In the genomic region with DNA sequence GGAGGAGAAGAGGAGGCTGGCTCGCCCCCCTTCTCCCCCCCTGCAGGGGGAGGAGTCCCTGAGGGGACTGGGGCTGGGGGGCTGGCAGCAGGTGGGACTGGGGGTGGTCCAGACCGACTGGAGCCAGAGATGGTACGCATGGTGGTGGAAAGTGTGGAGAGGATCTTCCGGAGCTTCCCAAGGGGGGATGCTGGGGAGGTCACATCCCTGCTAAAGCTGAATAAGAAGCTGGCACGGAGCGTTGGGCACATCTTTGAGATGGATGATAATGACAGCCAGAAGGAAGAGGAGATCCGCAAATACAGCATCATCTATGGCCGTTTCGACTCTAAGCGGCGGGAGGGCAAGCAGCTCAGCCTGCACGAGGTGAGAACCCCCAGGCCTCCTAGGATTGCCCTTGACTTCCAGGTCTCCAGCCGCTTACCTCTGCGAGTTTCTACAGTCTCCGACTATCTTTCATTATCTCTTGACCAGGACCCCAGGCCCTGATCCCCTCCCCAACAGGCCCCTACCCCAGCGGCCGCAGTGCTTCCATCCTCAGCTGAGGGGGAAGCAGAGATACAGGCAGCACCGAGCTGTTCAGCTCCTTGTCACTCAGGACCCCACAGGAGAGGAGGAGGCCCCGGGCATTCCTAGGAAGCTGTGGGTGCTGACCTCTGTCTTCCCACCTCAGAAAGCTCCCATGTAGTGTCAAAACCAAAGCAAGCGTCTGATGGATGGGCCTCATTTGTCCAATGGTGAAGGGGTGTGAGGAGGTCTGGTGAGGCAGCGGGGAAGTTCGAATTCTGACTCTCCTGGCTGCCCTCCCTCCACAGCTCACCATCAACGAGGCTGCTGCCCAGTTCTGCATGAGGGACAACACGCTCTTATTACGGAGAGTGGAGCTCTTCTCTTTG, we compare ENCODE assay signal across 1 cellular context.
TF ChIP-seq lines count a peak whose summit lies in the region.

No MANE protein-coding gene starts in this region.

TF ChIP-seq in HepG2, 621 proteins besides CTCF, POLR2A, EP300 and RAD21:
- TF ChIP-seq BORCS8-MEF2B (CRISPR knock-in tag; IDR thresholded peaks at IDR 0.05), result no peak
- peak; percentile 3 for TF ChIP-seq AGO2 (optimal IDR thresholded peaks at IDR 0.05; ENCODE audit: low read depth, low read length)
- no peak for TF ChIP-seq FOXA1 (IDR thresholded peaks at IDR 0.05)
- TF ChIP-seq FOXA1 (CRISPR knock-in tag; IDR thresholded peaks at IDR 0.05), result no peak
- no peak for TF ChIP-seq SOX13 (IDR thresholded peaks at IDR 0.05)
- no peak for TF ChIP-seq SOX13 (CRISPR knock-in tag; conservative IDR thresholded peaks at IDR 0.05 in 1 of 2, IDR thresholded peaks at IDR 0.05 in 1 of 2)
- TF ChIP-seq ZNF333 (CRISPR knock-in tag; IDR thresholded peaks at IDR 0.05; ENCODE audit: borderline replicate concordance), result no peak
